14 cellular contexts compared by ENCODE assay signal in genomic region chr10:109895848-109896247, GRCh38. TPM values are rescaled to one million over a fixed set of nuclear protein-coding genes. Genes with fewer than 3 reads are reported as not detected.
DNase-seq lines count a peak whose midpoint lies in the region; ATAC-seq and TF ChIP-seq lines count a peak whose summit lies in the region.
"Had no signal": no experiment of that assay in that cellular context is flagged by ENCODE, and none has a peak within 500 bp of the region (broad histone marks: within the 10 kb centered on the region; RNA-seq: fewer than 3 reads in every experiment).

No MANE protein-coding gene starts in this region.

- peak overlapping the region; percentile 84 for H3K27ac ChIP-seq in left ventricle myocardium inferior (replicated peaks)
- peak overlapping the region; percentile 88 for H3K27ac ChIP-seq in trophoblast cell (ENCODE audit: low read depth, low read length)

- no peak overlapping the region for H4K12ac ChIP-seq in trophoblast cell (ENCODE audit: low read depth, low read length)

- no peak for TF ChIP-seq CTCF in left ventricle myocardium inferior (IDR thresholded peaks at IDR 0.05; ENCODE audit: borderline replicate concordance)
- TF ChIP-seq CTCF in GM13976 (IDR thresholded peaks at IDR 0.05; ENCODE audit: borderline replicate concordance, control extremely low read depth, extremely low read depth, insufficient read depth, missing control alignments) = no peak

- H2BK12ac ChIP-seq in trophoblast cell (ENCODE audit: low read length) = peak overlapping the region; percentile 31

- H3K4me1 ChIP-seq in left ventricle myocardium inferior (peaks cover 99% of the 10 kb centered on the region), trophoblast cell (ENCODE audit: control insufficient read depth in 1 of 2, insufficient read depth in 2 of 2, low read length in 2 of 2) (peaks cover 24 to 25% of the 10 kb centered on the region in 2 experiments)

- H3K4me3 ChIP-seq in left ventricle myocardium inferior (no peak overlapping the region), trophoblast cell (ENCODE audit: low read depth, low read length) (no peak overlapping the region)

- H3K9me3 ChIP-seq in left ventricle myocardium inferior (replicated peaks) = no peaks in the 10 kb centered on the region
- no peaks in the 10 kb centered on the region for H3K9me3 ChIP-seq in trophoblast cell (ENCODE audit: insufficient read depth, low read depth, low read length)

- no peak overlapping the region for H3K4me2 ChIP-seq in trophoblast cell (ENCODE audit: low read length)

- H3K36me3 ChIP-seq in left ventricle myocardium inferior (peaks cover 7% of the 10 kb centered on the region), trophoblast cell (ENCODE audit: control insufficient read depth in 1 of 2, insufficient read depth in 2 of 2, low read length in 2 of 2) (peaks cover 2 to 10% of the 10 kb centered on the region in 2 experiments)

- in situ Hi-C loops in GM13976 (cut with MboI; ENCODE audit: low sequenced_read_pairs, unreplicated experiment) = no loop called here

- no peak overlapping the region for H4K8ac ChIP-seq in trophoblast cell (ENCODE audit: low read depth, low read length)

- no peak overlapping the region for H3K18ac ChIP-seq in trophoblast cell (ENCODE audit: low read length)

- no peaks in the 10 kb centered on the region for H3K27me3 Mint-ChIP-seq in effector memory CD8-positive, alpha-beta T cell
- H3K27me3 Mint-ChIP-seq: activated CD4-positive, alpha-beta T cell treated with anti-CD3 and anti-CD28 coated beads, Interleukin-2, amount 10 ng/mL, durations not matched to agents 24 days and 14 days had no signal

- peak overlapping the region; percentile 38 for H2BK5ac ChIP-seq in trophoblast cell (ENCODE audit: low read depth, low read length, poor library complexity)

- no peak overlapping the region for H3K23ac ChIP-seq in trophoblast cell (ENCODE audit: low read length)

- H3K27ac Mint-ChIP-seq in effector memory CD8-positive, alpha-beta T cell = peak overlapping the region; percentile 23 to 44
- H3K27ac Mint-ChIP-seq: activated CD4-positive, alpha-beta T cell treated with anti-CD3 and anti-CD28 coated beads, Interleukin-2, amount 10 ng/mL, durations not matched to agents 24 days and 14 days; nephron progenitor cell had no signal

- H4K91ac ChIP-seq in trophoblast cell (ENCODE audit: low read depth, low read length) = peak overlapping the region; percentile 55

- peaks cover 39 to 64% of the 10 kb centered on the region in 2 donors for H3K4me1 Mint-ChIP-seq in effector memory CD8-positive, alpha-beta T cell (ENCODE audit: low read depth in 2 of 2)

- H2AK5ac ChIP-seq in trophoblast cell (ENCODE audit: low read length) = no peak overlapping the region

- intact Hi-C loops in left ventricle myocardium inferior (cut with micrococcal nuclease) = loop anchor here (5.0 kb wide), 1 partner anchor 111 kb away; the partner anchor contains the start of gene ADD3
- intact Hi-C loops in Right ventricle myocardium superior (cut with DNase I) = loop anchor here (10.0 kb wide), 2 partner anchors 109 to 329 kb away; partner anchors contain the start of gene ADD3

- H3K9ac ChIP-seq in trophoblast cell (ENCODE audit: low read length) = no peak overlapping the region

- H2AFZ ChIP-seq in trophoblast cell (ENCODE audit: insufficient read depth, low read length, poor library complexity) = no peak overlapping the region

- peaks cover 4% of the 10 kb centered on the region for H3K79me2 ChIP-seq in trophoblast cell (ENCODE audit: control insufficient read depth, insufficient read depth, low read length, poor library complexity)

- ATAC-seq in Right ventricle myocardium superior (ENCODE audit: poor library complexity) = no peak
- ATAC-seq in effector memory CD8-positive, alpha-beta T cell (replicated peaks) = no peak
- ATAC-seq in GM21786 (IDR thresholded peaks at IDR 0.05; ENCODE audit: unreplicated experiment) = no peak

- DNase-seq in left ventricle myocardium inferior = no peak
- DNase-seq in Right ventricle myocardium superior = no peak
- DNase-seq in effector memory CD8-positive, alpha-beta T cell = no peak
- no peak for DNase-seq in trophoblast cell
- no peak for DNase-seq in ecto neural progenitor cell (ENCODE audit: low spot score)
- no peak for DNase-seq in activated T-cell treated with anti-CD3 and anti-CD28 coated beads, Interleukin-2, amount 50 U/mL, for 48 hours
- no peak for DNase-seq in GM13976 (ENCODE audit: low spot score)
- DNase-seq: activated CD4-positive, alpha-beta T cell treated with anti-CD3 and anti-CD28 coated beads, Interleukin-2, amount 10 ng/mL, durations not matched to agents 24 days and 14 days; foreskin melanocyte; NCI-H1048; NCI-H345; nephron progenitor cell; stimulated activated CD4-positive, alpha-beta T cell treated with anti-CD3 and anti-CD28 coated beads, Interleukin-12 subunit alpha, Interleukin-12 subunit beta, amount 100 ng/mL, for 4 hours had no signal

- peaks cover 15% of the 10 kb centered on the region for H3K79me1 ChIP-seq in trophoblast cell (ENCODE audit: low read length)

- H3K14ac ChIP-seq in trophoblast cell (ENCODE audit: low read length) = no peak overlapping the region

- no peaks in the 10 kb centered on the region for H3K9me3 Mint-ChIP-seq in effector memory CD8-positive, alpha-beta T cell

- H3K4me3 Mint-ChIP-seq in effector memory CD8-positive, alpha-beta T cell = no peak overlapping the region
- H3K4me3 Mint-ChIP-seq: activated CD4-positive, alpha-beta T cell treated with anti-CD3 and anti-CD28 coated beads, Interleukin-2, amount 10 ng/mL, durations not matched to agents 24 days and 14 days; nephron progenitor cell had no signal

- no peak overlapping the region for H2BK120ac ChIP-seq in trophoblast cell (ENCODE audit: insufficient read depth, low read length, poor library complexity)

- peaks cover 5% of the 10 kb centered on the region for H3K36me3 Mint-ChIP-seq in effector memory CD8-positive, alpha-beta T cell (ENCODE audit: insufficient read depth)

- peak overlapping the region; percentile 21 for H3K4ac ChIP-seq in trophoblast cell (ENCODE audit: low read depth, low read length)

- no peaks in the 10 kb centered on the region for H3K27me3 ChIP-seq in left ventricle myocardium inferior (ENCODE audit: low read depth)
- no peaks in the 10 kb centered on the region for H3K27me3 ChIP-seq in trophoblast cell (ENCODE audit: insufficient read depth, low read length)

RNA-seq across cellular contexts. Expression of gene XPNPEP1, which starts 27.5 kb away (rescaled TPM):
- total RNA-seq in left ventricle myocardium inferior = 35.7 TPM
- 36.0 TPM for total RNA-seq in Right ventricle myocardium superior
- polyA plus RNA-seq in trophoblast cell (2013) = 48.2 and 48.7 TPM in 2 replicates
